Comparison of ENCODE assay signal across 18 cellular contexts in the genomic region with DNA sequence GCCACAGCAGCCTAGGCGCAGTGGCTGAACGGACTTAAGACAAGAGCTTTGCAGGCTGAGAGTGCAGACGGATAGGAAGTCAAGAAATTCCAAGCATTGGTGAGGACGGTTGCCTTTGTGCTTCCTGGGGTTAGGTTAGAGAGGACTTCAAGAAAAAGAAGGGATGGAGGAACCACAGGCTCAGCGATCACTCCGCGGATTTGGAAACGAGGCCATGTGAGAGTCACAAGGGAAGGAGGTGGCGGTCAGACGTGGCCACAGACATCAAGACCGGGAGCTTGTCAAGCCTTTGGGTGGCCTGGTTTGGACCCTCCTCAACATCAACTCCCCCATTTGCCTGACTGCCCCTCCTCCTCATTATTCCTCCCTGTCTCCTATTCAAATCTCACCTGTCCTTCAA.
A peak's percentile ranks its signal among the peaks of the same experiment; 100 is the strongest.
DNase-seq lines count a peak whose midpoint lies in the region; ATAC-seq and TF ChIP-seq lines count a peak whose summit lies in the region.
"Had no signal": no experiment of that assay in that cellular context is flagged by ENCODE, and none has a peak within 500 bp of the region (broad histone marks: within the 10 kb centered on the region; RNA-seq: fewer than 3 reads in every experiment).

No MANE protein-coding gene starts in this region.

- peaks cover 12% of the 10 kb centered on the region for H3K36me3 Mint-ChIP-seq in activated CD8-positive, alpha-beta T cell treated with anti-CD3 and anti-CD28 coated beads, Interleukin-2, amount 10 ng/mL, durations not matched to agents 7 days and 5 days (ENCODE audit: low read depth)
- H3K36me3 Mint-ChIP-seq in activated CD8-positive, alpha-beta T cell treated with anti-CD3 and anti-CD28 coated beads for 36 hours (ENCODE audit: low read depth), result no peaks in the 10 kb centered on the region
- H3K36me3 Mint-ChIP-seq in T-helper 17 cell (ENCODE audit: low read depth), result peaks cover 3% of the 10 kb centered on the region

- H3K4me3 Mint-ChIP-seq in activated CD8-positive, alpha-beta T cell treated with anti-CD3 and anti-CD28 coated beads, Interleukin-2, amount 10 ng/mL, durations not matched to agents 7 days and 5 days, result no peak overlapping the region
- no peak overlapping the region for H3K4me3 Mint-ChIP-seq in activated CD8-positive, alpha-beta T cell treated with anti-CD3 and anti-CD28 coated beads for 36 hours
- H3K4me3 Mint-ChIP-seq in T-helper 17 cell, result no peak overlapping the region
- H3K4me3 Mint-ChIP-seq: CD14-positive monocyte had no signal

- peaks cover 59% of the 10 kb centered on the region for H3K4me1 Mint-ChIP-seq in activated CD8-positive, alpha-beta T cell treated with anti-CD3 and anti-CD28 coated beads, Interleukin-2, amount 10 ng/mL, durations not matched to agents 7 days and 5 days (ENCODE audit: low read depth)
- H3K4me1 Mint-ChIP-seq in activated CD8-positive, alpha-beta T cell treated with anti-CD3 and anti-CD28 coated beads for 36 hours (ENCODE audit: low read depth), result peaks cover 39% of the 10 kb centered on the region
- peaks cover 31% of the 10 kb centered on the region for H3K4me1 Mint-ChIP-seq in T-helper 17 cell

- TF ChIP-seq CTCF in activated CD8-positive, alpha-beta T cell treated with anti-CD3 and anti-CD28 coated beads for 36 hours (IDR thresholded peaks at IDR 0.05), result no peak
- TF ChIP-seq CTCF in gastroesophageal sphincter (IDR thresholded peaks at IDR 0.05) (no peak), tibial nerve (IDR thresholded peaks at IDR 0.05) (no peak)

- no peaks in the 10 kb centered on the region for H3K27me3 ChIP-seq in gastroesophageal sphincter
- no peaks in the 10 kb centered on the region for H3K27me3 ChIP-seq in tibial nerve
- H3K27me3 ChIP-seq: Peyer's patch had no signal

- no peak for ATAC-seq in activated CD8-positive, alpha-beta T cell treated with anti-CD3 and anti-CD28 coated beads, Interleukin-2, amount 10 ng/mL, durations not matched to agents 7 days and 5 days
- ATAC-seq in activated CD8-positive, alpha-beta T cell treated with anti-CD3 and anti-CD28 coated beads for 36 hours, result no peak
- no peak for ATAC-seq in T-helper 17 cell
- ATAC-seq in gastroesophageal sphincter, result no peak

- no peaks in the 10 kb centered on the region for H3K9me3 Mint-ChIP-seq in activated CD8-positive, alpha-beta T cell treated with anti-CD3 and anti-CD28 coated beads, Interleukin-2, amount 10 ng/mL, durations not matched to agents 7 days and 5 days (ENCODE audit: insufficient read depth)
- peaks cover 2% of the 10 kb centered on the region for H3K9me3 Mint-ChIP-seq in activated CD8-positive, alpha-beta T cell treated with anti-CD3 and anti-CD28 coated beads for 36 hours

- H3K27ac Mint-ChIP-seq in activated CD8-positive, alpha-beta T cell treated with anti-CD3 and anti-CD28 coated beads, Interleukin-2, amount 10 ng/mL, durations not matched to agents 7 days and 5 days, result peak overlapping the region; percentile 33
- no peak overlapping the region for H3K27ac Mint-ChIP-seq in activated CD8-positive, alpha-beta T cell treated with anti-CD3 and anti-CD28 coated beads for 36 hours
- H3K27ac Mint-ChIP-seq in T-helper 17 cell, result peak overlapping the region; percentile 95

- TF ChIP-seq EP300 in gastroesophageal sphincter (IDR thresholded peaks at IDR 0.05), result no peak
- TF ChIP-seq EP300 in tibial nerve (IDR thresholded peaks at IDR 0.05), result no peak

- H3K27ac ChIP-seq in gastroesophageal sphincter, result peak overlapping the region in 3 of 4 donors; percentile 53 to 73 (median 58)
- peak overlapping the region; percentile 23 to 84 (median 56) for H3K27ac ChIP-seq in tibial nerve
- H3K27ac ChIP-seq: HL-60 had no signal

- H3K27me3 Mint-ChIP-seq in activated CD8-positive, alpha-beta T cell treated with anti-CD3 and anti-CD28 coated beads, Interleukin-2, amount 10 ng/mL, durations not matched to agents 7 days and 5 days (ENCODE audit: low read depth), result no peaks in the 10 kb centered on the region
- peaks cover 2% of the 10 kb centered on the region for H3K27me3 Mint-ChIP-seq in activated CD8-positive, alpha-beta T cell treated with anti-CD3 and anti-CD28 coated beads for 36 hours
- no peaks in the 10 kb centered on the region for H3K27me3 Mint-ChIP-seq in T-helper 17 cell

- 82 to 93% methylated on average over 11 of the region's 11 CpGs for WGBS in gastroesophageal sphincter (ENCODE audit: low coverage in 1 of 2), 2 donors
- 87 to 91% methylated on average over 11 of the region's 11 CpGs for WGBS in tibial nerve, 2 donors

- H3K4me3 ChIP-seq in gastroesophageal sphincter (no peak overlapping the region), tibial nerve (no peak overlapping the region)
- H3K4me3 ChIP-seq: A549, Peyer's patch had no signal

- CTCF ChIA-PET in activated CD8-positive, alpha-beta T cell treated with anti-CD3 and anti-CD28 coated beads, Interleukin-2, amount 10 ng/mL, durations not matched to agents 7 days and 5 days (lab: Charles Lee), result interaction anchor here (1.6 kb wide), 1 partner anchor 31 kb away, joined by 11 read pairs; no protein-coding TSS in a partner anchor
- CTCF ChIA-PET in activated CD8-positive, alpha-beta T cell treated with anti-CD3 and anti-CD28 coated beads for 36 hours (lab: Charles Lee), result no interaction called here

- no peak for DNase-seq in activated CD8-positive, alpha-beta T cell treated with anti-CD3 and anti-CD28 coated beads, Interleukin-2, amount 10 ng/mL, durations not matched to agents 7 days and 5 days
- DNase-seq in activated CD8-positive, alpha-beta T cell treated with anti-CD3 and anti-CD28 coated beads for 36 hours, result no peak
- no peak for DNase-seq in T-helper 17 cell
- no peak for DNase-seq in tibial nerve (ENCODE audit: low spot score in 2 of 2)
- DNase-seq in DMS53 treated with DMSO at 0.1 percent for 48 hours (lab: John Stamatoyannopoulos, UW; ENCODE audit: unreplicated experiment), result no peak
- no peak for DNase-seq in HuH-7.5 (ENCODE audit: low spot score)
- no peak for DNase-seq in inferior parietal cortex (ENCODE audit: extremely low spot score)
- DNase-seq: KBM-7, NCI-H1048, NCI-H1694, NCI-H2171, NCI-H446 treated with DMSO at 0.1 percent for 48 hours, NCI-H774, Peyer's patch had no signal

- intact Hi-C loops in activated CD8-positive, alpha-beta T cell treated with anti-CD3 and anti-CD28 coated beads for 36 hours (cut with micrococcal nuclease), result no loop called here

- POLR2A ChIA-PET in activated CD8-positive, alpha-beta T cell treated with anti-CD3 and anti-CD28 coated beads, Interleukin-2, amount 10 ng/mL, durations not matched to agents 7 days and 5 days (lab: Charles Lee), result no interaction called here
- POLR2A ChIA-PET in activated CD8-positive, alpha-beta T cell treated with anti-CD3 and anti-CD28 coated beads for 36 hours (lab: Charles Lee), result no interaction called here

- H3K36me3 ChIP-seq in gastroesophageal sphincter (peaks cover 0 to 97% of the 10 kb centered on the region in 2 donors), tibial nerve (peaks cover 0 to 63% (median 0%) of the 10 kb centered on the region in 3 donors)

- H3K4me1 ChIP-seq in gastroesophageal sphincter (peaks cover 0 to 18% (median 11%) of the 10 kb centered on the region in 3 donors), tibial nerve (peaks cover 0 to 61% (median 21%) of the 10 kb centered on the region in 4 donors)

- TF ChIP-seq POLR2A in gastroesophageal sphincter (IDR thresholded peaks at IDR 0.05) (no peak), tibial nerve (IDR thresholded peaks at IDR 0.05) (no peak)

- H3K9me3 ChIP-seq in T-helper 17 cell (ENCODE audit: control insufficient read depth, low read length, poor library complexity, severe bottlenecking), result no peaks in the 10 kb centered on the region
- no peaks in the 10 kb centered on the region for H3K9me3 ChIP-seq in gastroesophageal sphincter
- H3K9me3 ChIP-seq in tibial nerve, result no peaks in the 10 kb centered on the region
- H3K9me3 ChIP-seq: A549, Peyer's patch had no signal
